ENCODE assay signal across 1 cellular context in genomic region chr5:143893638-143894037, GRCh38.
TF ChIP-seq lines count a peak whose summit lies in the region.

No MANE protein-coding gene starts in this region.

TF ChIP-seq in GM12878, 131 proteins besides CTCF, POLR2A, EP300 and RAD21 (continued from another document):
- no peak for TF ChIP-seq IRF3 (IDR thresholded peaks at IDR 0.05)
- no peak for TF ChIP-seq ATF7 (IDR thresholded peaks at IDR 0.05; ENCODE audit: low read depth)
- no peak for TF ChIP-seq BHLHE40 (IDR thresholded peaks at IDR 0.05; ENCODE audit: borderline replicate concordance in 1 of 2, low read depth in 2 of 2, low read length in 1 of 2)
- no peak for TF ChIP-seq EED (IDR thresholded peaks at IDR 0.05; ENCODE audit: low read depth)
- no peak for TF ChIP-seq TARDBP (IDR thresholded peaks at IDR 0.05; ENCODE audit: borderline replicate concordance)
